ENCODE assay signal across 8 cellular contexts in the genomic region with DNA sequence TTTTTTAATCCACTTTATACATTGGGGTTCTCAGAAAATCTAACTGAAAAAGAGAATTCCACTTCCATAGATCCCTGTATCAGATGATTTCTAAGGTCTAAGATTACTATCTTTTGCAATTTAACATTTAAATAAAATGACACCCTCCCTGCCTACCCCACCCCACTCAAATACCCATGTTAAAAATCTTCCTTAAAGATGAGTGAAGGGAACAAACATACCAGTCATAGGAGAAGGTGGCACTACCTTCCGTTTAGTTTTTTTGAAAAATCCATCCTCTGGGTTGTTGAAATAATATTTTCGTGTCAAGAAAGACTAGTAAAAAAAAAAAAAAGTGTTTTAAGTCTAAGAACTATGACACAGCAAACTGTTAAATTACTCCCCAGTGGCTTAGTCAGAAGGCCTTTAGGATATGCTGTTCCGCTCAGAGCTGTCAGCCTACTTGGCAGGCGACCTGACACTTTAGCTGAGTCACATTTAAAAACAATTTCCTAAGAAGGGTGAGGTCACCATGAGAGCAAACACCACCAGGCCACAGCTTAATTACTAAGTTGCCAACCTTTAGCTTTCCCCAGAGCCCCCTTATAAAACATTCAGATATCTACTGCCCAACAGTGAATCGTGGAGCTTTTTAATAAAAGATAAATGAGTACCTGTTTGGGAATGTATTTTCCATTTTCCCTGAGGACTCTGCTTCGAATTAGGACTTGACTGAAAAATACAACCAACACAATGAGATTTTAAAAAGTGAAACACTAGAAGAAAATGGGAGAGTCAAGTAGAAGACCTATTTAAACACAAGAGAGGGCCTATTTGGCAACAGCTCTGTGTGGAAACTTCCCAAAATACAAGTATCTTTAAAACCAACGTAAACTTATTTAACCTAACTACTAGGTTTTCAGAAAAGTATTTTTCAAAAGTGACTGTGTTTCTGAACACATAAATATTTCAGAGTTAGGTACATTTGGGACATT. TPM values are rescaled to one million over a fixed set of nuclear protein-coding genes. Genes with fewer than 3 reads are reported as not detected.
DNase-seq lines count a peak whose midpoint lies in the region; ATAC-seq and TF ChIP-seq lines count a peak whose summit lies in the region.

No MANE protein-coding gene starts in this region.

- peak; percentile 60 for DNase-seq in activated CD4-positive, alpha-beta T cell treated with anti-CD3 and anti-CD28 coated beads for 48 hours
- no peak for DNase-seq in activated CD4-positive, alpha-beta T cell treated with anti-CD3 and anti-CD28 coated beads for 4 hours
- DNase-seq in PC-9: peak; percentile 69 to 93
- DNase-seq in chondrocyte (ENCODE audit: low spot score): no peak
- DNase-seq in right lobe of liver: peak; percentile 63 to 78 (median 69)
- DNase-seq in substantia nigra (lab: John Stamatoyannopoulos, UW): peak in 19 of 49 donors; percentile 6 to 58 (median 20)
- DNase-seq in activated CD8-positive, alpha-beta memory T cell treated with anti-CD3 and anti-CD28 coated beads, Interleukin-2, amount 50 U/mL, for 4 hours: no peak

- H3K36me3 Mint-ChIP-seq in chondrocyte (ENCODE audit: low read depth): peaks cover 11% of the 10 kb centered on the region

- H4K20me1 ChIP-seq in PC-9 (ENCODE audit: insufficient read depth): no peaks in the 10 kb centered on the region

- peaks cover 19% of the 10 kb centered on the region for H3K79me2 ChIP-seq in PC-9 (ENCODE audit: low read depth)

- H3K4me1 ChIP-seq in PC-9 (replicated peaks; ENCODE audit: insufficient read depth) (peaks cover 26% of the 10 kb centered on the region), right lobe of liver (peaks cover 0 to 22% (median 4%) of the 10 kb centered on the region in 4 donors)

- CTCF ChIA-PET in PC-9 (lab: Charles Lee): interaction anchor here (0.7 to 1.4 kb wide), 3 partner anchors 31 to 227 kb away, joined by 4 to 16 read pairs (median 6); a partner anchor contains a TSS

- no peaks in the 10 kb centered on the region for H3K27me3 ChIP-seq in PC-9 (ENCODE audit: insufficient read depth, low read depth)
- H3K27me3 ChIP-seq in right lobe of liver: no peaks in the 10 kb centered on the region

- peaks cover 17% of the 10 kb centered on the region; the same call in 1 of the 2 replicates for H3K36me3 ChIP-seq in PC-9 (ENCODE audit: low read depth)
- H3K36me3 ChIP-seq in right lobe of liver: peaks cover 0 to 24% (median under 1%) of the 10 kb centered on the region in 4 donors

- peak; percentile 98 to 99 (median 99) for ATAC-seq in right lobe of liver
- no peak for ATAC-seq in HG03460 (IDR thresholded peaks at IDR 0.05; ENCODE audit: unreplicated experiment)

- no peak overlapping the region for H3K4me3 ChIP-seq in PC-9
- no peak overlapping the region for H3K4me3 ChIP-seq in right lobe of liver

- H3K4me3 Mint-ChIP-seq in chondrocyte (ENCODE audit: unreplicated experiment): peak overlapping the region; percentile 14

- peaks cover 23% of the 10 kb centered on the region for H3F3A ChIP-seq in PC-9 (ENCODE audit: insufficient read depth, low read depth)

- TSS peak; percentile 39 for BruUV-seq in PC-9 (replicated peaks; lab: Mats Ljungman, UMichigan)

- H3K27ac Mint-ChIP-seq in chondrocyte (ENCODE audit: unreplicated experiment): peak overlapping the region; percentile 87

- H3K4me2 ChIP-seq in PC-9: peak overlapping the region; percentile 64

- TF ChIP-seq CTCF in PC-9 (conservative IDR thresholded peaks at IDR 0.05): no peak
- no peak for TF ChIP-seq CTCF in chondrocyte (IDR thresholded peaks at IDR 0.05)
- no peak for TF ChIP-seq CTCF in right lobe of liver (IDR thresholded peaks at IDR 0.05)

- H3K27ac ChIP-seq in PC-9 (peak overlapping the region; percentile 90), right lobe of liver (peak overlapping the region; percentile 20 to 76 (median 62)), substantia nigra (ENCODE audit: low read depth, low read length, poor library complexity, severe bottlenecking) (peak overlapping the region; percentile 35)

- intact Hi-C loops in PC-9 (cut with micrococcal nuclease; ENCODE audit: unreplicated experiment): loop anchor here (2.0 kb wide), 1 partner anchor 30 kb away; no protein-coding TSS in a partner anchor
- intact Hi-C loops in right lobe of liver (cut with DNase I): no loop called here

- 17% methylated on average over 7 of the region's 7 CpGs for WGBS in right lobe of liver (ENCODE audit: insufficient coverage, low coverage, low lambda C conversion rate, missing lambda C conversion rate)

- peaks cover 27% of the 10 kb centered on the region for H3K4me1 Mint-ChIP-seq in chondrocyte (ENCODE audit: low read depth)

- TF ChIP-seq POLR2A in right lobe of liver (IDR thresholded peaks at IDR 0.05): no peak

- no peak overlapping the region for H2AFZ ChIP-seq in PC-9

- POLR2A ChIA-PET in PC-9 (lab: Charles Lee; ENCODE audit: unreplicated experiment): interaction anchor here (0.5 to 0.9 kb wide), 3 partner anchors 30 to 111 kb away, joined by 3 to 5 read pairs (median 4); a partner anchor contains a TSS

- no peaks in the 10 kb centered on the region for H3K27me3 Mint-ChIP-seq in chondrocyte (ENCODE audit: low read depth)

- H3K9me2 ChIP-seq in PC-9 (ENCODE audit: insufficient read depth): no peaks in the 10 kb centered on the region

- no peaks in the 10 kb centered on the region for H3K9me3 Mint-ChIP-seq in chondrocyte (ENCODE audit: low read depth)

- no peaks in the 10 kb centered on the region for H3K9me3 ChIP-seq in PC-9 (ENCODE audit: insufficient read depth, low read depth)
- H3K9me3 ChIP-seq in right lobe of liver: no peaks in the 10 kb centered on the region

RNA-seq across cellular contexts. Expression of a gene that starts 9.6 kb away (rescaled TPM):
- 36.1 and 57.5 TPM in 2 replicates for total RNA-seq in PC-9 (2021)
- 51.5 to 60.0 TPM (median 52.9 TPM) in 3 replicates for total RNA-seq in chondrocyte
- 10 to 100 TPM; 37.3 to 67.9 (median 51.2) TPM for total RNA-seq in right lobe of liver

RNA-seq across cellular contexts. Expression of a gene that starts 24.8 kb away (rescaled TPM):
- total RNA-seq in PC-9 (2021) (0.90 and 0.93 TPM in 2 replicates), chondrocyte (3.9 to 7.6 TPM (median 3.9 TPM) in 3 replicates), right lobe of liver (under 1 TPM; 0.19 to 0.92 (median 0.35) TPM)

RNA-seq across cellular contexts. Expression of a gene that starts 43.4 kb away (rescaled TPM):
- total RNA-seq in PC-9 (2021) (30.7 TPM in 2 replicates), chondrocyte (26.5 to 29.9 TPM (median 28.2 TPM) in 3 replicates), right lobe of liver (10 to 100 TPM; 22.4 to 43.5 (median 30.5) TPM)

RNA-seq across cellular contexts. Expression of a gene that starts 49.2 kb away (rescaled TPM):
- 35.7 and 52.2 TPM in 2 replicates for total RNA-seq in PC-9 (2021)
- total RNA-seq in chondrocyte: 3.6 to 8.1 TPM (median 3.6 TPM) in 3 replicates
- 1 to 10 TPM in 4 of 6 experiments, under 1 TPM in 2; 0.40 to 4.8 (median 1.8) TPM for total RNA-seq in right lobe of liver

Comparison
In these comparisons a context has a peak if more than half of its experiments do, and no peak if none do; other contexts are left out.
1. DNase-seq: peak in activated CD4-positive, alpha-beta T cell treated with anti-CD3 and anti-CD28 coated beads for 48 hours (single experiment), PC-9 (2 of 2) and right lobe of liver (3 of 3); none in activated CD4-positive, alpha-beta T cell treated with anti-CD3 and anti-CD28 coated beads for 4 hours (0 of 2), chondrocyte (single experiment) and activated CD8-positive, alpha-beta memory T cell treated with anti-CD3 and anti-CD28 coated beads, Interleukin-2, amount 50 U/mL, for 4 hours (single experiment).
2. H3K27ac ChIP-seq: peak in every context shown above with its lines; median percentile 90 in PC-9; 62 in right lobe of liver; 35 in substantia nigra.